11 cellular contexts compared by ENCODE assay signal in genomic region chr9:104907278-104907951, GRCh38. TPM values are rescaled to one million over a fixed set of nuclear protein-coding genes. Genes with fewer than 3 reads are reported as not detected.
DNase-seq lines count a peak whose midpoint lies in the region; ATAC-seq and TF ChIP-seq lines count a peak whose summit lies in the region.
"Had no signal": no experiment of that assay in that cellular context is flagged by ENCODE, and none has a peak within 500 bp of the region (broad histone marks: within the 10 kb centered on the region; RNA-seq: fewer than 3 reads in every experiment).

No MANE protein-coding gene starts in this region.

- peaks cover 22% of the 10 kb centered on the region for H3K79me2 ChIP-seq in GM23248 (ENCODE audit: insufficient read depth)

- H3K9me3 ChIP-seq in GM23248 (ENCODE audit: low read depth), result no peaks in the 10 kb centered on the region

- H3K27ac Mint-ChIP-seq in MCF 10A (ENCODE audit: low read depth, unreplicated experiment), result no peak overlapping the region
- H3K27ac Mint-ChIP-seq in stimulated activated naive B cell treated with anti-CD40 and anti-IgM and Interleukin-4, amounts not matched to agents 10 μg/mL and 1 μg/mL and 100 μg/mL, for 72 hours, result no peak overlapping the region
- H3K27ac Mint-ChIP-seq: activated T-helper 2 cell treated with anti-CD3 and anti-CD28 coated beads, Interferon-gamma antibody, Interleukin-2, Interleukin-4, amounts not matched to agents 10 μg/mL and 5 μg/mL and 100 μg/mL, durations not matched to agents 14 hours and 24 hours and 36 hours had no signal

- H3K27ac ChIP-seq in GM23248, result peak overlapping the region; percentile 98
- H3K27ac ChIP-seq in skin epidermis, result peak overlapping the region in 18 of 21 experiments; percentile 5 to 77 (median 57)

- peak overlapping the region; percentile 75 for H3K4me2 ChIP-seq in GM23248 (ENCODE audit: unreplicated experiment)

- no peaks in the 10 kb centered on the region for H3K27me3 Mint-ChIP-seq in MCF 10A (ENCODE audit: insufficient read depth, unreplicated experiment)
- H3K27me3 Mint-ChIP-seq in stimulated activated naive B cell treated with anti-CD40 and anti-IgM and Interleukin-4, amounts not matched to agents 10 μg/mL and 1 μg/mL and 100 μg/mL, for 72 hours, result no peaks in the 10 kb centered on the region

- H3K4me3 ChIP-seq in GM23248, result peak overlapping the region; percentile 54
- no peak overlapping the region for H3K4me3 ChIP-seq in skin epidermis

- H4K20me1 ChIP-seq in GM23248 (ENCODE audit: insufficient read depth), result no peaks in the 10 kb centered on the region

- in situ Hi-C loops in GM23248 (cut with MboI), result no loop called here

- no peaks in the 10 kb centered on the region for H3K36me3 ChIP-seq in GM23248 (ENCODE audit: low read depth)

- no TSS peak for BruUV-seq in MCF 10A (replicated peaks; lab: Mats Ljungman, UMichigan)

- H3K36me3 Mint-ChIP-seq in MCF 10A (ENCODE audit: insufficient read depth, unreplicated experiment), result no peaks in the 10 kb centered on the region
- peaks cover 0 to 2% of the 10 kb centered on the region in 2 donors for H3K36me3 Mint-ChIP-seq in stimulated activated naive B cell treated with anti-CD40 and anti-IgM and Interleukin-4, amounts not matched to agents 10 μg/mL and 1 μg/mL and 100 μg/mL, for 72 hours

- H3K9me3 Mint-ChIP-seq in MCF 10A (ENCODE audit: unreplicated experiment), result no peaks in the 10 kb centered on the region
- no peaks in the 10 kb centered on the region for H3K9me3 Mint-ChIP-seq in stimulated activated naive B cell treated with anti-CD40 and anti-IgM and Interleukin-4, amounts not matched to agents 10 μg/mL and 1 μg/mL and 100 μg/mL, for 72 hours
- H3K9me3 Mint-ChIP-seq: activated T-helper 2 cell treated with anti-CD3 and anti-CD28 coated beads, Interferon-gamma antibody, Interleukin-2, Interleukin-4, amounts not matched to agents 10 μg/mL and 5 μg/mL and 100 μg/mL, durations not matched to agents 14 hours and 24 hours and 36 hours; neural crest cell had no signal

- no peak overlapping the region for H3K4me3 Mint-ChIP-seq in MCF 10A (ENCODE audit: unreplicated experiment)
- H3K4me3 Mint-ChIP-seq in stimulated activated naive B cell treated with anti-CD40 and anti-IgM and Interleukin-4, amounts not matched to agents 10 μg/mL and 1 μg/mL and 100 μg/mL, for 72 hours, result no peak overlapping the region
- H3K4me3 Mint-ChIP-seq: neural crest cell had no signal

- peaks cover 49% of the 10 kb centered on the region for H3K4me1 ChIP-seq in GM23248 (ENCODE audit: insufficient read depth)

- peak overlapping the region; percentile 24 for H2AFZ ChIP-seq in GM23248

- TF ChIP-seq CTCF in MCF 10A (IDR thresholded peaks at IDR 0.05; ENCODE audit: unreplicated experiment), result no peak

- peak overlapping the region; percentile 78 for H3K9ac ChIP-seq in GM23248

- no peaks in the 10 kb centered on the region for H3K9me2 ChIP-seq in GM23248 (ENCODE audit: insufficient read depth)

- 29 to 37% methylated on average over 11 of the region's 11 CpGs for WGBS in GM23248 (ENCODE audit: low coverage in 1 of 2, low lambda C conversion rate in 2 of 2, missing lambda C conversion rate in 2 of 2), 2 experiments

- peak; percentile 88 for DNase-seq in GM23248
- peak; percentile 75 for DNase-seq in MCF 10A (ENCODE audit: unreplicated experiment)
- no peak for DNase-seq in left cardiac atrium
- DNase-seq in stimulated activated naive B cell treated with anti-CD40 and anti-IgM and Interleukin-4, amounts not matched to agents 10 μg/mL and 1 μg/mL and 100 μg/mL, for 72 hours, result no peak
- no peak for DNase-seq in mucosa of gallbladder (ENCODE audit: low spot score)
- DNase-seq in effector CD8-positive, alpha-beta T cell (lab: John Stamatoyannopoulos, UW), result no peak
- DNase-seq: NCI-H69 had no signal

- POLR2A ChIA-PET in MCF 10A (lab: Yijun Ruan, JAX), result no interaction called here

- no peaks in the 10 kb centered on the region for H3K27me3 ChIP-seq in GM23248 (replicated peaks; ENCODE audit: insufficient read depth)

- intact Hi-C loops in MCF 10A (cut with micrococcal nuclease) (no loop called here), left cardiac atrium (cut with DNase I) (no loop called here)

- peaks cover 37% of the 10 kb centered on the region for H3F3A ChIP-seq in GM23248 (ENCODE audit: insufficient read depth)

- ATAC-seq in left cardiac atrium, result peak; percentile 51 to 83
- no peak for ATAC-seq in stimulated activated naive B cell treated with anti-CD40 and anti-IgM and Interleukin-4, amounts not matched to agents 10 μg/mL and 1 μg/mL and 100 μg/mL, for 72 hours (replicated peaks)
- no peak for ATAC-seq in HG02642 (IDR thresholded peaks at IDR 0.05; ENCODE audit: poor library complexity, unreplicated experiment)

- peaks cover 16% of the 10 kb centered on the region for H3K4me1 Mint-ChIP-seq in MCF 10A (ENCODE audit: insufficient read depth, unreplicated experiment)
- H3K4me1 Mint-ChIP-seq in stimulated activated naive B cell treated with anti-CD40 and anti-IgM and Interleukin-4, amounts not matched to agents 10 μg/mL and 1 μg/mL and 100 μg/mL, for 72 hours, result peaks cover 31 to 57% of the 10 kb centered on the region in 2 donors
- H3K4me1 Mint-ChIP-seq: neural crest cell had no signal

- CTCF ChIA-PET in MCF 10A (lab: Yijun Ruan, JAX), result interaction anchor here (0.6 kb wide), 1 partner anchor 508 kb away, joined by 5 read pairs; no protein-coding TSS in a partner anchor

RNA-seq across cellular contexts. Expression of gene ABCA1, which starts 20.5 kb away (rescaled TPM):
- 15.9 and 20.7 TPM in 2 replicates for total RNA-seq in GM23248 (2014; rRNA removed; shearing (Covaris generic))
- 6.8 and 7.1 TPM in 2 replicates for polyA plus RNA-seq in GM23248 (2016; fragmentation: Nextera tagmentation; extraction: Ambion mirVana)
- 0.15 and 0.28 TPM in 2 replicates for total RNA-seq in MCF 10A (2022)
- 10 to 100 TPM in 1 of 2 donors, 1 to 10 TPM in 1; 8.3 to 19.8 TPM for total RNA-seq in left cardiac atrium
- total RNA-seq in mucosa of gallbladder, result 36.4 TPM

Comparison
In these comparisons a context has a peak if more than half of its experiments do, and no peak if none do; other contexts are left out.
1. DNase-seq: peak in GM23248 (single experiment) and MCF 10A (single experiment); none in left cardiac atrium (single experiment), stimulated activated naive B cell treated with anti-CD40 and anti-IgM and Interleukin-4, amounts not matched to agents 10 μg/mL and 1 μg/mL and 100 μg/mL, for 72 hours (single experiment), mucosa of gallbladder (single experiment) and effector CD8-positive, alpha-beta T cell (single experiment).
2. ATAC-seq: peak in left cardiac atrium (2 of 2); none in stimulated activated naive B cell treated with anti-CD40 and anti-IgM and Interleukin-4, amounts not matched to agents 10 μg/mL and 1 μg/mL and 100 μg/mL, for 72 hours (0 of 2) and HG02642 (single experiment).